2 cellular contexts compared by ENCODE assay signal in genomic region chr14:77415403-77416030, GRCh38. TPM values are rescaled to one million over a fixed set of nuclear protein-coding genes. Genes with fewer than 3 reads are reported as not detected.
"Had no signal": no experiment of that assay in that cellular context is flagged by ENCODE, and none has a peak within 500 bp of the region (broad histone marks: within the 10 kb centered on the region; RNA-seq: fewer than 3 reads in every experiment).

No MANE protein-coding gene starts in this region.

RNA-seq across cellular contexts. Expression of gene NOXRED1, which starts 7.8 kb away (rescaled TPM):
- total RNA-seq: myocyte had no signal
- polyA plus RNA-seq: immature natural killer cell had no signal
